30 cellular contexts compared by ENCODE assay signal in the genomic region with DNA sequence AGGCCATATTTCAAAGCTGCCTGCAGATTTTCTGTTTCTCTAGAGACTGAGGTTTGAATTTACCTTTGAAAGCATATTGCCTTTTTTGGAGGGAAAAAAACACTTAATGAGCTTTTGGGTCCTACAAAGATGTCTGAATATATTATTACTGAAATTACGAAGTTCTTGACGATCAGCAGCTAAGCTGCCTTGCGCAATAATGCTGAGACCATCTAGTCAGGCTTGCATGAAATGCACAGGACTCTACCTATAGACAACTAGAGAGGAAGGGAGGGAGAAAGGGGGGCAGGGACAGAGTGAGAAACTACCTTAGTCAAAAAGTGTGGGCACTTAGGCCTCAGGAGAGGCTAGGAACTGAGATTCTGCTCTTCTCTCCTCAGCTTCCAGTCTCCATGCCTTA.
"Had no signal": no experiment of that assay in that cellular context is flagged by ENCODE, and none has a peak within 500 bp of the region (broad histone marks: within the 10 kb centered on the region; RNA-seq: fewer than 3 reads in every experiment).

No MANE protein-coding gene starts in this region.

- H3K4me3 Mint-ChIP-seq: activated CD4-positive, alpha-beta memory T cell treated with anti-CD3 and anti-CD28 coated beads, Interleukin-2, amount 10 ng/mL, durations not matched to agents 7 days and 5 days; activated CD4-positive, alpha-beta T cell treated with anti-CD3 and anti-CD28 coated beads, Interleukin-2, amount 10 ng/mL, durations not matched to agents 7 days and 5 days; activated naive CD8-positive, alpha-beta T cell; activated T-cell treated with anti-CD3 and anti-CD28 coated beads, Interleukin-2, amount 50 U/mL, for 4 hours; activated T-helper 17 cell treated with anti-CD3 and anti-CD28 coated beads, Interleukin-2, amount 50 U/mL, for 72 hours; central memory CD8-positive, alpha-beta T cell; dendritic cell treated with granulocyte-macrophage colony-stimulating factor and Interleukin-4, amounts not matched to agents 40 ng/mL and 50 ng/mL, for 4 days; endodermal cell; WTC11 had no signal

- H3K27ac Mint-ChIP-seq: activated CD4-positive, alpha-beta memory T cell treated with anti-CD3 and anti-CD28 coated beads, Interleukin-2, amount 10 ng/mL, durations not matched to agents 7 days and 5 days; activated CD4-positive, alpha-beta T cell treated with anti-CD3 and anti-CD28 coated beads, Interleukin-2, amount 10 ng/mL, durations not matched to agents 7 days and 5 days; activated naive CD8-positive, alpha-beta T cell; activated T-helper 17 cell treated with anti-CD3 and anti-CD28 coated beads, Interleukin-2, amount 50 U/mL, for 72 hours; dendritic cell treated with granulocyte-macrophage colony-stimulating factor and Interleukin-4, amounts not matched to agents 40 ng/mL and 50 ng/mL, for 4 days; endodermal cell; WTC11 had no signal

- H3K36me3 ChIP-seq: brain microvascular endothelial cell had no signal

- H3K27me3 Mint-ChIP-seq: activated CD4-positive, alpha-beta T cell treated with anti-CD3 and anti-CD28 coated beads, Interleukin-2, amount 10 ng/mL, durations not matched to agents 7 days and 5 days; dendritic cell treated with granulocyte-macrophage colony-stimulating factor and Interleukin-4, amounts not matched to agents 40 ng/mL and 50 ng/mL, for 4 days had no signal

- H3K27ac ChIP-seq: brain microvascular endothelial cell, coronary artery, dorsolateral prefrontal cortex, VCaP had no signal

- H3K9me3 Mint-ChIP-seq: activated CD4-positive, alpha-beta memory T cell treated with anti-CD3 and anti-CD28 coated beads, Interleukin-2, amount 10 ng/mL, durations not matched to agents 7 days and 5 days; activated CD4-positive, alpha-beta T cell treated with anti-CD3 and anti-CD28 coated beads, Interleukin-2, amount 10 ng/mL, durations not matched to agents 7 days and 5 days; activated T-cell treated with anti-CD3 and anti-CD28 coated beads, Interleukin-2, amount 50 U/mL, for 4 hours; activated T-helper 17 cell treated with anti-CD3 and anti-CD28 coated beads, Interleukin-2, amount 50 U/mL, for 72 hours; central memory CD8-positive, alpha-beta T cell; dendritic cell treated with granulocyte-macrophage colony-stimulating factor and Interleukin-4, amounts not matched to agents 40 ng/mL and 50 ng/mL, for 4 days had no signal

- H3K4me1 Mint-ChIP-seq: activated CD4-positive, alpha-beta memory T cell treated with anti-CD3 and anti-CD28 coated beads, Interleukin-2, amount 10 ng/mL, durations not matched to agents 7 days and 5 days; activated CD4-positive, alpha-beta T cell treated with anti-CD3 and anti-CD28 coated beads, Interleukin-2, amount 10 ng/mL, durations not matched to agents 7 days and 5 days; activated T-helper 17 cell treated with anti-CD3 and anti-CD28 coated beads, Interleukin-2, amount 50 U/mL, for 72 hours; central memory CD8-positive, alpha-beta T cell; endodermal cell had no signal

- DNase-seq: activated CD4-positive, alpha-beta memory T cell treated with anti-CD3 and anti-CD28 coated beads, Interleukin-2, amount 10 ng/mL, durations not matched to agents 7 days and 5 days; activated CD4-positive, alpha-beta T cell treated with anti-CD3 and anti-CD28 coated beads for 1 hour; activated CD4-positive, alpha-beta T cell treated with anti-CD3 and anti-CD28 coated beads for 4 hours; activated CD4-positive, alpha-beta T cell treated with anti-CD3 and anti-CD28 coated beads, Interleukin-2, amount 10 ng/mL, durations not matched to agents 7 days and 5 days; activated CD4-positive, alpha-beta T cell treated with anti-CD3 and anti-CD28 coated beads, Interleukin-2, amount 50 U/mL, for 4 hours; activated effector memory CD4-positive, alpha-beta T cell treated with Interleukin-2 at 50 U/mL for 16 hours; activated gamma-delta T cell treated with Interleukin-2 at 50 U/mL for 16 hours; activated naive CD4-positive, alpha-beta T cell treated with anti-CD3 and anti-CD28 coated beads, Interleukin-2, amount 50 U/mL, for 16 hours; activated naive CD4-positive, alpha-beta T cell treated with Interleukin-2 at 50 U/mL for 16 hours; activated T-cell treated with anti-CD3 and anti-CD28 coated beads, Interleukin-2, amount 50 U/mL, for 4 hours; amniotic stem cell; anterior cingulate cortex; brain microvascular endothelial cell; dorsolateral prefrontal cortex; effector memory CD4-positive, alpha-beta T cell; endodermal cell; foreskin fibroblast; head of caudate nucleus; T-helper 2 cell had no signal

- H3K36me3 Mint-ChIP-seq: activated naive CD8-positive, alpha-beta T cell had no signal

- FAIRE-seq: astrocyte, bronchial epithelial cell, frontal cortex, TTC549 had no signal

- H3K27me3 ChIP-seq: brain microvascular endothelial cell had no signal

- H3K4me3 ChIP-seq: coronary artery, dorsolateral prefrontal cortex had no signal
